In genomic region chr20:25566821-25567220, GRCh38 we compare ENCODE assay signal across 19 cellular contexts. TPM values are rescaled to one million over a fixed set of nuclear protein-coding genes. Genes with fewer than 3 reads are reported as not detected.
DNase-seq lines count a peak whose midpoint lies in the region; ATAC-seq, FAIRE-seq and TF ChIP-seq lines count a peak whose summit lies in the region.
"Had no signal": no experiment of that assay in that cellular context is flagged by ENCODE, and none has a peak within 500 bp of the region (broad histone marks: within the 10 kb centered on the region; RNA-seq: fewer than 3 reads in every experiment).

No MANE protein-coding gene starts in this region.

- TF ChIP-seq EP300 in HepG2 (IDR thresholded peaks at IDR 0.05; ENCODE audit: low read depth in 2 of 2, low read length in 2 of 2) (no peak), HepG2 (CRISPR knock-in tag; IDR thresholded peaks at IDR 0.05; ENCODE audit: borderline replicate concordance) (no peak), upper lobe of left lung (IDR thresholded peaks at IDR 0.05) (no peak)

- DNase-seq in activated CD4-positive, alpha-beta T cell treated with anti-CD3 and anti-CD28 coated beads for 36 hours = no peak
- DNase-seq in activated CD4-positive, alpha-beta T cell treated with anti-CD3 and anti-CD28 coated beads for 1 hour = no peak
- DNase-seq in HepG2 (ENCODE audit: low spot score) (no peak), right lobe of liver (no peak), mesothelial cell of epicardium (ENCODE audit: low spot score in 2 of 2, unreplicated experiment in 2 of 2) (no peak), upper lobe of left lung (no peak)
- no peak for DNase-seq in stimulated activated naive CD4-positive, alpha-beta T cell treated with Interleukin-2 at 50 U/mL for 16 hours (lab: John Stamatoyannopoulos, UW)
- DNase-seq: AML-193; CD4-positive, alpha-beta T cell; GOT3; H7 had no signal

- peaks cover 5 to 15% of the 10 kb centered on the region in 2 experiments for H3K36me3 ChIP-seq in HepG2 (replicated peaks in 1 of 2; ENCODE audit: control insufficient read depth in 1 of 2, insufficient read depth in 2 of 2, low read length in 2 of 2)
- H3K36me3 ChIP-seq in right lobe of liver = no peaks in the 10 kb centered on the region
- no peaks in the 10 kb centered on the region for H3K36me3 ChIP-seq in upper lobe of left lung

- H3K27me3 ChIP-seq in HepG2 (ENCODE audit: control insufficient read depth in 1 of 2, insufficient read depth in 2 of 2, low read length in 2 of 2) = no peaks in the 10 kb centered on the region
- no peaks in the 10 kb centered on the region for H3K27me3 ChIP-seq in right lobe of liver
- no peaks in the 10 kb centered on the region for H3K27me3 ChIP-seq in upper lobe of left lung

- peaks cover 86% of the 10 kb centered on the region for H3K79me2 ChIP-seq in HepG2 (ENCODE audit: insufficient read depth, low read length)

- no peak overlapping the region for H3K9ac ChIP-seq in HepG2 (ENCODE audit: insufficient read depth, low read depth, low read length)

- intact Hi-C loops in activated CD4-positive, alpha-beta T cell treated with anti-CD3 and anti-CD28 coated beads for 36 hours (cut with DNase I, micrococcal nuclease) = no loop called here
- intact Hi-C loops in HepG2 (cut with micrococcal nuclease; ENCODE audit: unreplicated experiment) (no loop called here), right lobe of liver (cut with DNase I) (no loop called here)

- no peaks in the 10 kb centered on the region for H3K9me3 Mint-ChIP-seq in activated CD4-positive, alpha-beta T cell treated with anti-CD3 and anti-CD28 coated beads for 36 hours (ENCODE audit: low read depth)
- H3K9me3 Mint-ChIP-seq in mesothelial cell of epicardium = peaks cover 13% of the 10 kb centered on the region
- H3K9me3 Mint-ChIP-seq: CD4-positive, alpha-beta T cell had no signal

- peaks cover 17% of the 10 kb centered on the region for H3K4me1 Mint-ChIP-seq in activated CD4-positive, alpha-beta T cell treated with anti-CD3 and anti-CD28 coated beads for 36 hours
- peaks cover 22% of the 10 kb centered on the region for H3K4me1 Mint-ChIP-seq in mesothelial cell of epicardium

- no peaks in the 10 kb centered on the region for H3K27me3 Mint-ChIP-seq in activated CD4-positive, alpha-beta T cell treated with anti-CD3 and anti-CD28 coated beads for 36 hours
- no peaks in the 10 kb centered on the region for H3K27me3 Mint-ChIP-seq in mesothelial cell of epicardium (ENCODE audit: low read depth)
- H3K27me3 Mint-ChIP-seq: CD4-positive, alpha-beta T cell had no signal

- H3K9me3 ChIP-seq in HepG2 (ENCODE audit: low read length) (no peaks in the 10 kb centered on the region), right lobe of liver (no peaks in the 10 kb centered on the region), upper lobe of left lung (no peaks in the 10 kb centered on the region)
- H3K9me3 ChIP-seq: A549 had no signal

- H3K4me2 ChIP-seq in HepG2 (ENCODE audit: low read depth, low read length) = no peak overlapping the region
- H3K4me2 ChIP-seq: A549 had no signal

- H3K4me3 Mint-ChIP-seq in activated CD4-positive, alpha-beta T cell treated with anti-CD3 and anti-CD28 coated beads for 36 hours = no peak overlapping the region
- no peak overlapping the region for H3K4me3 Mint-ChIP-seq in mesothelial cell of epicardium
- H3K4me3 Mint-ChIP-seq: CD4-positive, alpha-beta T cell had no signal

- CTCF ChIA-PET in activated CD4-positive, alpha-beta T cell treated with anti-CD3 and anti-CD28 coated beads for 36 hours (lab: Charles Lee) = no interaction called here
- CTCF ChIA-PET in HepG2 (lab: Yijun Ruan, JAX; ENCODE audit: low intra/inter-chr PET ratio, low total read pairs) = no interaction called here

- peak overlapping the region; percentile 59 for H3K27ac Mint-ChIP-seq in activated CD4-positive, alpha-beta T cell treated with anti-CD3 and anti-CD28 coated beads for 36 hours
- peak overlapping the region; percentile 17 for H3K27ac Mint-ChIP-seq in mesothelial cell of epicardium
- H3K27ac Mint-ChIP-seq: CD4-positive, alpha-beta T cell had no signal

- ATAC-seq in activated CD4-positive, alpha-beta T cell treated with anti-CD3 and anti-CD28 coated beads for 36 hours = no peak
- no peak for ATAC-seq in HepG2
- no peak for ATAC-seq in right lobe of liver
- ATAC-seq in upper lobe of left lung (ENCODE audit: low FRiP score in 2 of 2) = no peak
- ATAC-seq: A549 had no signal

- peaks cover 15% of the 10 kb centered on the region for H4K20me1 ChIP-seq in HepG2 (ENCODE audit: insufficient read depth, low read length)

- H3K4me1 ChIP-seq in HepG2 (ENCODE audit: insufficient read depth, low read length) (peaks cover 36% of the 10 kb centered on the region), right lobe of liver (no peaks in the 10 kb centered on the region), upper lobe of left lung (peaks cover 0 to 7% (median 0%) of the 10 kb centered on the region in 4 donors)

- FAIRE-seq in HepG2 (lab: Jason Lieb, UNC) = no peak
- FAIRE-seq: D721Med, G401.6, GM12891, GM19239 had no signal

- no peak for TF ChIP-seq CTCF in HepG2 (CRISPR knock-in tag; IDR thresholded peaks at IDR 0.05)
- TF ChIP-seq CTCF in right lobe of liver (IDR thresholded peaks at IDR 0.05) = no peak
- no peak for TF ChIP-seq CTCF in mesothelial cell of epicardium (IDR thresholded peaks at IDR 0.05; ENCODE audit: unreplicated experiment)
- TF ChIP-seq CTCF in upper lobe of left lung (IDR thresholded peaks at IDR 0.05) = no peak

- no peak overlapping the region for H2AFZ ChIP-seq in HepG2 (ENCODE audit: low read length)

- TF ChIP-seq RAD21 in HepG2 (CRISPR knock-in tag; IDR thresholded peaks at IDR 0.05) = no peak

- no TSS peak for BruUV-seq in HepG2 (replicated peaks; lab: Mats Ljungman, UMichigan)

- in situ Hi-C loops in HepG2 (cut with HindIII; ENCODE audit: extremely low pct_ligation_motif_present, low pct_unique_long_range_greater_than_20kb) = no loop called here

- POLR2A ChIA-PET in activated CD4-positive, alpha-beta T cell treated with anti-CD3 and anti-CD28 coated beads for 36 hours (lab: Charles Lee) = no interaction called here
- POLR2A ChIA-PET in HepG2 (lab: Yijun Ruan, JAX) = no interaction called here

- 95% methylated on average over 2 of the region's 2 CpGs for WGBS in HepG2 (ENCODE audit: low lambda C conversion rate)
- WGBS in right lobe of liver (ENCODE audit: insufficient coverage, low coverage, low lambda C conversion rate, missing lambda C conversion rate) = 82% methylated on average over 2 of the region's 2 CpGs
- 88 to 91% methylated on average over 2 of the region's 2 CpGs for WGBS in upper lobe of left lung, 2 donors

- H3K36me3 Mint-ChIP-seq in activated CD4-positive, alpha-beta T cell treated with anti-CD3 and anti-CD28 coated beads for 36 hours (ENCODE audit: low read depth) = no peaks in the 10 kb centered on the region
- peaks cover 36% of the 10 kb centered on the region for H3K36me3 Mint-ChIP-seq in mesothelial cell of epicardium

- H3K4me3 ChIP-seq in HepG2 (replicated peaks in 1 of 3; ENCODE audit: insufficient read depth in 1 of 3, low read depth in 2 of 3, low read length in 3 of 3) (no peak overlapping the region), right lobe of liver (no peak overlapping the region), upper lobe of left lung (no peak overlapping the region)
- H3K4me3 ChIP-seq: A549 had no signal

- H3K27ac ChIP-seq in HepG2 (ENCODE audit: extremely low read length, insufficient read depth, low read length) (no peak overlapping the region), right lobe of liver (no peak overlapping the region), upper lobe of left lung (no peak overlapping the region)
- H3K27ac ChIP-seq: 22Rv1, A549, C4-2B had no signal

- TF ChIP-seq POLR2A in HepG2 (IDR thresholded peaks at IDR 0.05; ENCODE audit: insufficient read depth in 1 of 2, low read depth in 2 of 2, low read length in 2 of 2) (no peak), right lobe of liver (IDR thresholded peaks at IDR 0.05) (no peak), upper lobe of left lung (IDR thresholded peaks at IDR 0.05) (no peak)

RNA-seq across cellular contexts. Expression of gene NINL, which starts 18.5 kb away (rescaled TPM):
- total RNA-seq in activated CD4-positive, alpha-beta T cell treated with anti-CD3 and anti-CD28 coated beads for 36 hours = 1 to 10 TPM; 3.3 to 4.1 TPM
- total RNA-seq in HepG2 (2016; rRNA removed; fragmentation: Illumina TruSeq; extraction: Trizol) = 23.3 and 34.3 TPM in 2 replicates
- total RNA-seq in HepG2 (2016; cell fraction: cytosol; rRNA removed; fragmentation: Illumina TruSeq; extraction: Trizol; ENCODE audit: low read depth) = 7.4 and 10.8 TPM in 2 replicates
- total RNA-seq in HepG2 (2016; cell fraction: insoluble cytoplasmic fraction; rRNA removed; fragmentation: Illumina TruSeq; extraction: Trizol) = 20.1 and 34.4 TPM in 2 replicates
- 11.6 and 15.7 TPM in 2 replicates for total RNA-seq in HepG2 (2016; cell fraction: membrane; rRNA removed; fragmentation: Illumina TruSeq; extraction: Trizol)
- 37.4 and 38.1 TPM in 2 replicates for total RNA-seq in HepG2 (2016; cell fraction: nucleus; rRNA removed; fragmentation: Illumina TruSeq; extraction: Trizol)
- polyA plus RNA-seq in HepG2 (2011; rRNA removed) = 32.3 and 34.6 TPM in 2 replicates
- polyA plus RNA-seq in HepG2 (2011; cell fraction: cytosol; rRNA removed) = 24.8 and 25.8 TPM in 2 replicates
- 114 and 118 TPM in 2 replicates for polyA plus RNA-seq in HepG2 (2011; cell fraction: nucleus; rRNA removed)
- polyA plus RNA-seq in HepG2 (2012) = 38.7 and 42.0 TPM in 2 replicates
- polyA plus RNA-seq in HepG2 (2016; cell fraction: cytosol; fragmentation: Illumina TruSeq; extraction: Trizol; ENCODE audit: low read depth) = 3.0 and 3.7 TPM in 2 replicates
- polyA plus RNA-seq in HepG2 (2016; cell fraction: insoluble cytoplasmic fraction; fragmentation: Illumina TruSeq; extraction: Trizol; ENCODE audit: low read depth) = 19.3 and 24.8 TPM in 2 replicates
- polyA plus RNA-seq in HepG2 (2016; cell fraction: membrane; fragmentation: Illumina TruSeq; extraction: Trizol; ENCODE audit: low read depth) = 8.1 TPM in 2 replicates
- 90.8 and 96.3 TPM in 2 replicates for polyA plus RNA-seq in HepG2 (2016; cell fraction: nucleus; fragmentation: Illumina TruSeq; extraction: Trizol; ENCODE audit: insufficient read depth, low read depth)
- polyA minus RNA-seq in HepG2 (2011; rRNA and poly(A)+ RNA removed; ENCODE audit: low replicate concordance) = 1.7 and 32.6 TPM in 2 replicates
- polyA minus RNA-seq in HepG2 (2011; cell fraction: cytosol; rRNA and poly(A)+ RNA removed) = 6.9 and 8.0 TPM in 2 replicates
- polyA minus RNA-seq in HepG2 (2011; cell fraction: nucleus; rRNA and poly(A)+ RNA removed) = 46.9 and 49.6 TPM in 2 replicates
- 10 to 100 TPM in 1 of 6 experiments, 1 to 10 TPM in 5; 3.6 to 16.0 (median 7.1) TPM for total RNA-seq in right lobe of liver
- total RNA-seq in mesothelial cell of epicardium = 79.4 to 85.9 TPM (median 83.5 TPM) in 3 replicates
- 10 to 100 TPM; 10.2 to 47.1 (median 20.3) TPM for total RNA-seq in upper lobe of left lung
- total RNA-seq: HT-29 had no signal

RNA-seq across cellular contexts. Expression of gene NANP, which starts 57.0 kb away (rescaled TPM):
- 1 to 10 TPM; 6.1 to 8.3 TPM for total RNA-seq in activated CD4-positive, alpha-beta T cell treated with anti-CD3 and anti-CD28 coated beads for 36 hours
- total RNA-seq in HepG2 (2016; rRNA removed; fragmentation: Illumina TruSeq; extraction: Trizol) (21.5 and 31.0 TPM in 2 replicates), right lobe of liver (1 to 10 TPM; 1.8 to 3.3 (median 2.4) TPM), mesothelial cell of epicardium (6.3 to 6.7 TPM (median 6.5 TPM) in 3 replicates), upper lobe of left lung (1 to 10 TPM; 1.0 to 7.0 (median 4.7) TPM)
- 3.5 and 3.6 TPM in 2 replicates for total RNA-seq in HepG2 (2016; cell fraction: cytosol; rRNA removed; fragmentation: Illumina TruSeq; extraction: Trizol; ENCODE audit: low read depth)
- 22.0 and 31.9 TPM in 2 replicates for total RNA-seq in HepG2 (2016; cell fraction: insoluble cytoplasmic fraction; rRNA removed; fragmentation: Illumina TruSeq; extraction: Trizol)
- total RNA-seq in HepG2 (2016; cell fraction: membrane; rRNA removed; fragmentation: Illumina TruSeq; extraction: Trizol) = 15.3 and 16.9 TPM in 2 replicates
- total RNA-seq in HepG2 (2016; cell fraction: nucleus; rRNA removed; fragmentation: Illumina TruSeq; extraction: Trizol) = 15.0 and 17.4 TPM in 2 replicates
- polyA plus RNA-seq in HepG2 (2011; rRNA removed) = 8.6 and 8.9 TPM in 2 replicates
- 6.1 and 8.7 TPM in 2 replicates for polyA plus RNA-seq in HepG2 (2011; cell fraction: cytosol; rRNA removed)
- 3.6 and 5.3 TPM in 2 replicates for polyA plus RNA-seq in HepG2 (2011; cell fraction: nucleus; rRNA removed)
- 9.3 and 12.7 TPM in 2 replicates for polyA plus RNA-seq in HepG2 (2012)
- polyA plus RNA-seq in HepG2 (2016; cell fraction: cytosol; fragmentation: Illumina TruSeq; extraction: Trizol; ENCODE audit: low read depth) = 1.2 and 1.4 TPM in 2 replicates
- polyA plus RNA-seq in HepG2 (2016; cell fraction: insoluble cytoplasmic fraction; fragmentation: Illumina TruSeq; extraction: Trizol; ENCODE audit: low read depth) = 27.2 and 29.9 TPM in 2 replicates
- 5.8 and 6.1 TPM in 2 replicates for polyA plus RNA-seq in HepG2 (2016; cell fraction: membrane; fragmentation: Illumina TruSeq; extraction: Trizol; ENCODE audit: low read depth)
- 15.0 and 15.3 TPM in 2 replicates for polyA plus RNA-seq in HepG2 (2016; cell fraction: nucleus; fragmentation: Illumina TruSeq; extraction: Trizol; ENCODE audit: insufficient read depth, low read depth)
- polyA minus RNA-seq in HepG2 (2011; rRNA and poly(A)+ RNA removed; ENCODE audit: low replicate concordance) = 2.8 and 8.0 TPM in 2 replicates
- polyA minus RNA-seq in HepG2 (2011; cell fraction: cytosol; rRNA and poly(A)+ RNA removed) = 8.9 and 9.8 TPM in 2 replicates
- polyA minus RNA-seq in HepG2 (2011; cell fraction: nucleus; rRNA and poly(A)+ RNA removed) = 22.1 and 25.1 TPM in 2 replicates
